1 cellular context compared by ENCODE assay signal in the genomic region with DNA sequence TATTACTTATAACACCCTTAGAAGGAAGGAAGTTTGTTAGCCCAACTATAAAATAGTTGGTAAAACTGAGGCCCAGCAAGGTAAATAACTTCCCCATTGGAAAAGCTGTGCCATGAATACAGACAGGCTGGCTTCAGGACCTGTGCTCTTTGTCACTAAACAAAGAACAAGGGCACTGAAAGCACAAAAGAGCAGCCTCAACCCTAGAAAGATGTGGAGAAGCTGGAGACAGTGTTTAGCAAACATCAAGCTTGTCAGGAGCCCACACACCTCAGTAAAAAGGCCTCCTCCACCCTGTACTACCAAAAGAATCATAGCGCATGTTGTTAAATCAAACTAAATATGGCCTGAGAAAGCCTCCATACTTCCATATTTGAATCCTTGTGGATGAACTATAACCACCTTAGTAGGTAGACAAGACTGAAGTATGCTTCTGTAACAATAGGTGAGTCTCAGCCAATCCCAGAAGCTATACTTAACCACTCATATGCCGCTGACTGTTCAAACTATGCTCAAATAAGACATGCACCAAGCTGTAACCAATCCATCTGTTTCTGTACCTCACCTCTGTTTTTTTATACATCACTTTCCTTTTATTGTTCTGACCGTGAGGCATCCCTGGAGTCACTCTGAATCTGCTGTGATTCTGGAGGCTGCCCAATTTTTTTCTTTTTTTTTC.
TF ChIP-seq lines count a peak whose summit lies in the region.

No MANE protein-coding gene starts in this region.

TF ChIP-seq in H1, 55 proteins besides CTCF, POLR2A, EP300 and RAD21:
- TF ChIP-seq, protein P1, sequence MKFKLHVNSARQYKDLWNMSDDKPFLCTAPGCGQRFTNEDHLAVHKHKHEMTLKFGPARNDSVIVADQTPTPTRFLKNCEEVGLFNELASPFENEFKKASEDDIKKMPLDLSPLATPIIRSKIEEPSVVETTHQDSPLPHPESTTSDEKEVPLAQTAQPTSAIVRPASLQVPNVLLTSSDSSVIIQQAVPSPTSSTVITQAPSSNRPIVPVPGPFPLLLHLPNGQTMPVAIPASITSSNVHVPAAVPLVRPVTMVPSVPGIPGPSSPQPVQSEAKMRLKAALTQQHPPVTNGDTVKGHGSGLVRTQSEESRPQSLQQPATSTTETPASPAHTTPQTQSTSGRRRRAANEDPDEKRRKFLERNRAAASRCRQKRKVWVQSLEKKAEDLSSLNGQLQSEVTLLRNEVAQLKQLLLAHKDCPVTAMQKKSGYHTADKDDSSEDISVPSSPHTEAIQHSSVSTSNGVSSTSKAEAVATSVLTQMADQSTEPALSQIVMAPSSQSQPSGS (IDR thresholded peaks at IDR 0.05; ENCODE audit: low read length) = 0 out of 2 replicates have a peak, but pooled peaks have one; percentile 46
- TF ChIP-seq ASH2L (IDR thresholded peaks at IDR 0.05; ENCODE audit: low read length) (no peak), POLR2AphosphoS5 (IDR thresholded peaks at IDR 0.05; ENCODE audit: low read depth, low read length) (peak; percentile 88)
